In the genomic region with DNA sequence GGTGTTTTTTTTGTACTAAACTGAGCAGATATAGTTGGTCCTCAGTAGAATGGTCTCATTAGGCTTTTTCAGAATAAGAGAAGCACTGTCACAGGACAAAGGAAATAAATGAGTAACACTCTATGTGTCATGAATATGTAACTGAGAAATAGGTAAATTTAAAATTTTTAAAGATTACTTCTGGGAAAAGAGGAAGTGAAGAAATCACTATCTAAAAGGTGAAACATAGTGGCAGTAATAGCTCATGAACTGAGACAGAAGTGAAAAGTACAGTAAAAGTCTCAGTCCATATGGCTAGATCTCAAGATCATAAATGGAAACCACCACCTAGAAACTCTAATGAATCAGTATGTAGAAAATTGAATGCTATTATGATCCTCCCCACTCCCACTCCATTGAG, we compare ENCODE assay signal across 1 cellular context.
TF ChIP-seq lines count a peak whose summit lies in the region.

No MANE protein-coding gene starts in this region.

TF ChIP-seq in GM12878, 131 proteins besides CTCF, POLR2A, EP300 and RAD21 (continued from another document):
- TF ChIP-seq MYB (IDR thresholded peaks at IDR 0.05; ENCODE audit: borderline replicate concordance, low read depth, low read length), result no peak
- no peak for TF ChIP-seq MXI1 (IDR thresholded peaks at IDR 0.05; ENCODE audit: low read depth, low read length)
- TF ChIP-seq, protein P1, sequence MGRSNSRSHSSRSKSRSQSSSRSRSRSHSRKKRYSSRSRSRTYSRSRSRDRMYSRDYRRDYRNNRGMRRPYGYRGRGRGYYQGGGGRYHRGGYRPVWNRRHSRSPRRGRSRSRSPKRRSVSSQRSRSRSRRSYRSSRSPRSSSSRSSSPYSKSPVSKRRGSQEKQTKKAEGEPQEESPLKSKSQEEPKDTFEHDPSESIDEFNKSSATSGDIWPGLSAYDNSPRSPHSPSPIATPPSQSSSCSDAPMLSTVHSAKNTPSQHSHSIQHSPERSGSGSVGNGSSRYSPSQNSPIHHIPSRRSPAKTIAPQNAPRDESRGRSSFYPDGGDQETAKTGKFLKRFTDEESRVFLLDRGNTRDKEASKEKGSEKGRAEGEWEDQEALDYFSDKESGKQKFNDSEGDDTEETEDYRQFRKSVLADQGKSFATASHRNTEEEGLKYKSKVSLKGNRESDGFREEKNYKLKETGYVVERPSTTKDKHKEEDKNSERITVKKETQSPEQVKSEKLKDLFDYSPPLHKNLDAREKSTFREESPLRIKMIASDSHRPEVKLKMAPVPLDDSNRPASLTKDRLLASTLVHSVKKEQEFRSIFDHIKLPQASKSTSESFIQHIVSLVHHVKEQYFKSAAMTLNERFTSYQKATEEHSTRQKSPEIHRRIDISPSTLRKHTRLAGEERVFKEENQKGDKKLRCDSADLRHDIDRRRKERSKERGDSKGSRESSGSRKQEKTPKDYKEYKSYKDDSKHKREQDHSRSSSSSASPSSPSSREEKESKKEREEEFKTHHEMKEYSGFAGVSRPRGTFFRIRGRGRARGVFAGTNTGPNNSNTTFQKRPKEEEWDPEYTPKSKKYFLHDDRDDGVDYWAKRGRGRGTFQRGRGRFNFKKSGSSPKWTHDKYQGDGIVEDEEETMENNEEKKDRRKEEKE (IDR thresholded peaks at IDR 0.05), result no peak
- no peak for TF ChIP-seq NBN (IDR thresholded peaks at IDR 0.05)
- TF ChIP-seq SREBF1 (IDR thresholded peaks at IDR 0.05; ENCODE audit: low read length), result peak; percentile 70
- TF ChIP-seq FOXK2 (IDR thresholded peaks at IDR 0.05), result no peak
